In the genomic region with DNA sequence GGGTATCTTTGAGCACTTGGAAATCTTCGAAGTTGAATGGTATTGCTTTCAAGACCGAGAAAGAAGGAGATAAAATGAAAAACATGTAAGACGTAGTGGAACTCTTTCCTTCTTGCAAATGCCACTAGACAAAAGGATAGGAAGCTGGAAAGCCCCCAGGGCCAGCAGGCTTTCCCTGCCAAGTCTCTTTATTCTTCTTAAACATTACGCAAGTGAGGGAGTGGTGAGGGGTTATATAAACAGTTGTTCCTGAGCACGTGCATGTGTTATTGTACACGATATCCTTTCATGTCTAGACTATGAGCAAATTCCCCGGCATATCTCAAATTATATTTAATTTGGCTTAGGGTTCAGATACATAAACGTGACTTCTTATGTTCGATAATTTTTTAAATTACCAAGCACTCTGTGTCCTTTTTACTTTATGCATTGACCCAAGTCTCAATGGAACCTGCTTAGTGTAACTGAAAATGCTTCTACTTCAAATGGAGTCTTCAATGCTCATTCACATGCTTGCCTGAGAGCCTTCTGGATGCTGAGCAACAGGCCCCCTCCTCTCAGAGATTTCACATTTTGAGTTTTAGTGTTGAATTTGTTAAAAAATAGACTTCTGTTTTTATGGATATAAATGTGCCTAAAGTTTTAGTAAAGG, we compare ENCODE assay signal across 14 cellular contexts. TPM values are rescaled to one million over a fixed set of nuclear protein-coding genes. Genes with fewer than 3 reads are reported as not detected.
DNase-seq lines count a peak whose midpoint lies in the region; ATAC-seq and TF ChIP-seq lines count a peak whose summit lies in the region.
"Had no signal": no experiment of that assay in that cellular context is flagged by ENCODE, and none has a peak within 500 bp of the region (broad histone marks: within the 10 kb centered on the region; RNA-seq: fewer than 3 reads in every experiment).

No MANE protein-coding gene starts in this region.

- H3K9me3 Mint-ChIP-seq in osteocyte (ENCODE audit: unreplicated experiment), result no peaks in the 10 kb centered on the region
- H3K9me3 Mint-ChIP-seq in activated naive CD8-positive, alpha-beta T cell treated with anti-CD3 and anti-CD28 coated beads for 36 hours, result no peaks in the 10 kb centered on the region
- H3K9me3 Mint-ChIP-seq in activated CD8-positive, alpha-beta T cell treated with anti-CD3 and anti-CD28 coated beads for 36 hours, result no peaks in the 10 kb centered on the region
- H3K9me3 Mint-ChIP-seq: T-helper 1 cell treated with Interleukin-12 subunit alpha and Interleukin-12 subunit beta and Interleukin-4 antibody, amounts not matched to agents 30 μg/mL and 1 μg/mL, for 36 hours had no signal

- no peaks in the 10 kb centered on the region for H3K9me3 ChIP-seq in AG04450 (ENCODE audit: control insufficient read depth, insufficient read depth, low read length)
- H3K9me3 ChIP-seq: transverse colon had no signal

- H3K36me3 Mint-ChIP-seq in osteocyte (ENCODE audit: unreplicated experiment), result peaks cover 47% of the 10 kb centered on the region
- peaks cover 8% of the 10 kb centered on the region for H3K36me3 Mint-ChIP-seq in activated naive CD8-positive, alpha-beta T cell treated with anti-CD3 and anti-CD28 coated beads for 36 hours
- peaks cover 13% of the 10 kb centered on the region for H3K36me3 Mint-ChIP-seq in activated CD8-positive, alpha-beta T cell treated with anti-CD3 and anti-CD28 coated beads for 36 hours (ENCODE audit: low read depth)

- peak overlapping the region; percentile 84 for H3K27ac Mint-ChIP-seq in osteocyte (ENCODE audit: unreplicated experiment)
- no peak overlapping the region for H3K27ac Mint-ChIP-seq in activated naive CD8-positive, alpha-beta T cell treated with anti-CD3 and anti-CD28 coated beads for 36 hours
- H3K27ac Mint-ChIP-seq in activated CD8-positive, alpha-beta T cell treated with anti-CD3 and anti-CD28 coated beads for 36 hours, result no peak overlapping the region
- H3K27ac Mint-ChIP-seq: T-helper 1 cell treated with Interleukin-12 subunit alpha and Interleukin-12 subunit beta and Interleukin-4 antibody, amounts not matched to agents 30 μg/mL and 1 μg/mL, for 36 hours had no signal

- no peak overlapping the region for H3K27ac ChIP-seq in AG04450 (ENCODE audit: low read depth, low read length)

- H3K27me3 ChIP-seq in AG04450 (ENCODE audit: control insufficient read depth, insufficient read depth, low read length), result no peaks in the 10 kb centered on the region
- H3K27me3 ChIP-seq: transverse colon had no signal

- POLR2A ChIA-PET in AG04450 (lab: Yijun Ruan, JAX), result interaction anchor here (0.7 to 0.8 kb wide), 4 partner anchors 12 to 164 kb away, joined by 5 to 13 read pairs (median 7); partner anchors contain the start of gene ALG9
- POLR2A ChIA-PET in activated CD8-positive, alpha-beta T cell treated with anti-CD3 and anti-CD28 coated beads for 36 hours (lab: Charles Lee), result no interaction called here

- intact Hi-C loops in activated CD8-positive, alpha-beta T cell treated with anti-CD3 and anti-CD28 coated beads for 36 hours (cut with micrococcal nuclease), result no loop called here

- DNase-seq in AG04450 (ENCODE audit: low read depth, low spot score), result peak; percentile 74
- DNase-seq in amniotic epithelial cell (ENCODE audit: low read depth), result peak; percentile 71
- DNase-seq in foreskin fibroblast, result peak; percentile 74 to 88
- DNase-seq in osteocyte (ENCODE audit: extremely low spot score, unreplicated experiment), result no peak
- no peak for DNase-seq in activated naive CD8-positive, alpha-beta T cell treated with anti-CD3 and anti-CD28 coated beads for 36 hours
- no peak for DNase-seq in activated CD8-positive, alpha-beta T cell treated with anti-CD3 and anti-CD28 coated beads for 36 hours
- DNase-seq in MV-4-11 (lab: John Stamatoyannopoulos, UW), result no peak
- DNase-seq: activated T-cell treated with anti-CD3 and anti-CD28 coated beads, Interleukin-2, amount 50 U/mL, for 1 hour; AML-193; NCI-H446 treated with DMSO at 0.1 percent for 48 hours; stimulated activated CD4-positive, alpha-beta T cell treated with anti-CD3 and anti-CD28 coated beads, Interleukin-2, amount 100 ng/mL, for 24 hours; transverse colon had no signal

- no peak for ATAC-seq in GM19397 (IDR thresholded peaks at IDR 0.05; ENCODE audit: unreplicated experiment)
- no peak for ATAC-seq in activated CD8-positive, alpha-beta T cell treated with anti-CD3 and anti-CD28 coated beads for 36 hours

- TF ChIP-seq CTCF in AG04450 (IDR thresholded peaks at IDR 0.05; ENCODE audit: low read depth, low read length) (no peak), foreskin fibroblast (IDR thresholded peaks at IDR 0.05; ENCODE audit: low read depth, low read length) (no peak), osteocyte (IDR thresholded peaks at IDR 0.05) (no peak)
- no peak for TF ChIP-seq CTCF in activated CD8-positive, alpha-beta T cell treated with anti-CD3 and anti-CD28 coated beads for 36 hours (IDR thresholded peaks at IDR 0.05)

- H3K27me3 Mint-ChIP-seq in osteocyte (ENCODE audit: unreplicated experiment), result no peaks in the 10 kb centered on the region
- no peaks in the 10 kb centered on the region for H3K27me3 Mint-ChIP-seq in activated naive CD8-positive, alpha-beta T cell treated with anti-CD3 and anti-CD28 coated beads for 36 hours
- no peaks in the 10 kb centered on the region for H3K27me3 Mint-ChIP-seq in activated CD8-positive, alpha-beta T cell treated with anti-CD3 and anti-CD28 coated beads for 36 hours

- H3K4me3 ChIP-seq in AG04450 (ENCODE audit: low read depth, low read length), result no peak overlapping the region
- no peak overlapping the region for H3K4me3 ChIP-seq in foreskin fibroblast (ENCODE audit: low read depth in 1 of 2, low read length in 2 of 2)
- H3K4me3 ChIP-seq: transverse colon had no signal

- H3K4me3 Mint-ChIP-seq in osteocyte (ENCODE audit: unreplicated experiment), result peak overlapping the region; percentile 29
- H3K4me3 Mint-ChIP-seq in activated naive CD8-positive, alpha-beta T cell treated with anti-CD3 and anti-CD28 coated beads for 36 hours, result no peak overlapping the region
- H3K4me3 Mint-ChIP-seq in activated CD8-positive, alpha-beta T cell treated with anti-CD3 and anti-CD28 coated beads for 36 hours, result no peak overlapping the region
- H3K4me3 Mint-ChIP-seq: T-helper 1 cell treated with Interleukin-12 subunit alpha and Interleukin-12 subunit beta and Interleukin-4 antibody, amounts not matched to agents 30 μg/mL and 1 μg/mL, for 36 hours had no signal

- CTCF ChIA-PET in AG04450 (lab: Charles Lee), result no interaction called here
- CTCF ChIA-PET in activated CD8-positive, alpha-beta T cell treated with anti-CD3 and anti-CD28 coated beads for 36 hours (lab: Charles Lee), result no interaction called here

- H3K4me1 Mint-ChIP-seq in osteocyte (ENCODE audit: unreplicated experiment), result peaks cover 21% of the 10 kb centered on the region
- no peaks in the 10 kb centered on the region for H3K4me1 Mint-ChIP-seq in activated naive CD8-positive, alpha-beta T cell treated with anti-CD3 and anti-CD28 coated beads for 36 hours
- H3K4me1 Mint-ChIP-seq in activated CD8-positive, alpha-beta T cell treated with anti-CD3 and anti-CD28 coated beads for 36 hours (ENCODE audit: low read depth), result no peaks in the 10 kb centered on the region

RNA-seq across cellular contexts. Expression of gene PPP2R1B, which starts 59.0 kb away (rescaled TPM):
- 40.3 and 44.9 TPM in 2 replicates for polyA plus RNA-seq in AG04450 (2011; rRNA removed)
- polyA minus RNA-seq in AG04450 (2011; rRNA and poly(A)+ RNA removed), result 47.5 and 62.1 TPM in 2 replicates
- total RNA-seq in osteocyte, result 25.2 and 26.0 TPM in 2 replicates
- total RNA-seq in activated naive CD8-positive, alpha-beta T cell treated with anti-CD3 and anti-CD28 coated beads for 36 hours, result 10 to 100 TPM; 53.0 to 57.6 TPM
- total RNA-seq in activated CD8-positive, alpha-beta T cell treated with anti-CD3 and anti-CD28 coated beads for 36 hours, result 10 to 100 TPM; 49.7 to 54.0 TPM

Comparison
In these comparisons a context has a peak if more than half of its experiments do, and no peak if none do; other contexts are left out.
1. DNase-seq: peak in AG04450 (single experiment), amniotic epithelial cell (single experiment) and foreskin fibroblast (2 of 2); none in osteocyte (single experiment), activated naive CD8-positive, alpha-beta T cell treated with anti-CD3 and anti-CD28 coated beads for 36 hours (single experiment), activated CD8-positive, alpha-beta T cell treated with anti-CD3 and anti-CD28 coated beads for 36 hours (single experiment) and MV-4-11 (single experiment).